In the genomic region with DNA sequence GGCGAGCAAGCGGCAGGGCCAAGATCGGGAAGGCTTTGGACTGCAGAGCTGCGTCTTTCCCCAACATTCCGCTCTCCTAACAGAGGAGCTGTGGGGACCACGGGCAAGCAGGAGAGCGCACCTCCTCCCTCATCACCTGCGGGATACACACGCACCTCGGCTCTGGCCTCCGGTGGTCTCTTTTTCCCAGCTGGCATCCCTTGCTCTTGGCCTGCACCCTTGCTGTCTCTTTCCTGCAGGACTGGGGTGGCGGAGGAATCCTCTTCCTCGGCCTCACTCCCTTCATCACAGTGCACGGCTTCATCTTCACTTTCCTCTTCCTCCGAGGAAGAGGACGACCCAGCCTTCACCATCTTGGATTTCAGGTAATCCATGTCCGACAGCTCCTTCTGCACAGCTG, we compare ENCODE assay signal across 33 cellular contexts. TPM values are rescaled to one million over a fixed set of nuclear protein-coding genes. Genes with fewer than 3 reads are reported as not detected.
DNase-seq lines count a peak whose midpoint lies in the region; ATAC-seq and TF ChIP-seq lines count a peak whose summit lies in the region.
"Had no signal": no experiment of that assay in that cellular context is flagged by ENCODE, and none has a peak within 500 bp of the region (broad histone marks: within the 10 kb centered on the region; RNA-seq: fewer than 3 reads in every experiment).

No MANE protein-coding gene starts in this region.

- peaks cover 12 to 13% of the 10 kb centered on the region in 2 donors for H3K4me1 Mint-ChIP-seq in natural killer cell treated with Interleukin-12 subunit alpha and Interleukin-12 subunit beta and Interleukin-15 and Interleukin-18, amount 100 ng/mL, for 72 hours (ENCODE audit: low read depth in 2 of 2)
- no peaks in the 10 kb centered on the region for H3K4me1 Mint-ChIP-seq in natural killer cell
- H3K4me1 Mint-ChIP-seq in stimulated activated naive CD8-positive, alpha-beta T cell treated with anti-CD3 and anti-CD28 coated beads, Interleukin-15, amount 100 ng/mL, for 72 hours: peaks cover 19% of the 10 kb centered on the region

- peak; percentile 34 for DNase-seq in natural killer cell treated with Interleukin-12 subunit alpha and Interleukin-12 subunit beta and Interleukin-15 and Interleukin-18, amount 100 ng/mL, for 72 hours (ENCODE audit: low spot score)
- DNase-seq in natural killer cell (no peak), SJSA1 (ENCODE audit: low read depth in 1 of 2, low spot score in 2 of 2) (peak; percentile 72 to 93)
- no peak for DNase-seq in stimulated activated naive CD8-positive, alpha-beta T cell treated with anti-CD3 and anti-CD28 coated beads, Interleukin-15, amount 100 ng/mL, for 72 hours
- DNase-seq in stimulated activated naive CD8-positive, alpha-beta T cell treated with anti-CD3 and anti-CD28 coated beads, Interleukin-15, Interleukin-2, amounts not matched to agents 100 U/mL and 50 U/mL, for 24 hours: no peak
- DNase-seq in activated CD4-positive, CD25-positive, alpha-beta regulatory T cell treated with anti-CD3 and anti-CD28 coated beads, Interleukin-2, amount 50 U/mL, for 72 hours: no peak
- DNase-seq: 8988T; ACHN; AML-193; BE2C; C1 segment of cervical spinal cord; Caco-2; Calu3; CD4-positive, alpha-beta memory T cell; CD4-positive, alpha-beta T cell; CD4-positive, CD25-positive, alpha-beta regulatory T cell; CD8-positive, alpha-beta memory T cell; CD8-positive, alpha-beta T cell; COR-L47; DMS 273 treated with DMSO at 0.1 percent for 48 hours; DMS153; DMS53; DMS79; DMS79 treated with DMSO at 0.1 percent for 48 hours; DND-41; EL had no signal

- H3K27ac Mint-ChIP-seq in natural killer cell treated with Interleukin-12 subunit alpha and Interleukin-12 subunit beta and Interleukin-15 and Interleukin-18, amount 100 ng/mL, for 72 hours: no peak overlapping the region
- no peak overlapping the region for H3K27ac Mint-ChIP-seq in natural killer cell
- H3K27ac Mint-ChIP-seq in stimulated activated naive CD8-positive, alpha-beta T cell treated with anti-CD3 and anti-CD28 coated beads, Interleukin-15, amount 100 ng/mL, for 72 hours: peak overlapping the region; percentile 40 to 88
- H3K27ac Mint-ChIP-seq: B cell; CD4-positive, alpha-beta memory T cell; CD4-positive, alpha-beta T cell; CD4-positive, CD25-positive, alpha-beta regulatory T cell; CD8-positive, alpha-beta T cell had no signal

- ATAC-seq in natural killer cell treated with Interleukin-12 subunit alpha and Interleukin-12 subunit beta and Interleukin-15 and Interleukin-18, amount 100 ng/mL, for 72 hours: no peak
- ATAC-seq in natural killer cell: no peak
- no peak for ATAC-seq in stimulated activated naive CD8-positive, alpha-beta T cell treated with anti-CD3 and anti-CD28 coated beads, Interleukin-15, amount 100 ng/mL, for 72 hours
- ATAC-seq in stimulated activated naive CD8-positive, alpha-beta T cell treated with anti-CD3 and anti-CD28 coated beads, Interleukin-15, Interleukin-2, amounts not matched to agents 100 U/mL and 50 U/mL, for 24 hours: no peak
- ATAC-seq: A549; CD8-positive, alpha-beta T cell had no signal

- H3K9me3 Mint-ChIP-seq in natural killer cell treated with Interleukin-12 subunit alpha and Interleukin-12 subunit beta and Interleukin-15 and Interleukin-18, amount 100 ng/mL, for 72 hours: no peaks in the 10 kb centered on the region
- H3K9me3 Mint-ChIP-seq in natural killer cell: no peaks in the 10 kb centered on the region
- H3K9me3 Mint-ChIP-seq in stimulated activated naive CD8-positive, alpha-beta T cell treated with anti-CD3 and anti-CD28 coated beads, Interleukin-15, amount 100 ng/mL, for 72 hours: no peaks in the 10 kb centered on the region
- H3K9me3 Mint-ChIP-seq: CD14-positive monocyte; CD4-positive, alpha-beta memory T cell; CD4-positive, alpha-beta T cell; CD4-positive, CD25-positive, alpha-beta regulatory T cell; CD8-positive, alpha-beta memory T cell; CD8-positive, alpha-beta T cell had no signal

- H3K27me3 ChIP-seq in SJSA1 (replicated peaks): no peaks in the 10 kb centered on the region
- H3K27me3 ChIP-seq: BE2C; BLaER1; BLaER1 treated with 17β-estradiol and CSF1 and Interleukin-3, amounts not matched to agents 10 nM and 100 nM had no signal

- no peaks in the 10 kb centered on the region for H3K27me3 Mint-ChIP-seq in natural killer cell treated with Interleukin-12 subunit alpha and Interleukin-12 subunit beta and Interleukin-15 and Interleukin-18, amount 100 ng/mL, for 72 hours
- no peaks in the 10 kb centered on the region for H3K27me3 Mint-ChIP-seq in natural killer cell (ENCODE audit: low read depth in 2 of 2)
- no peaks in the 10 kb centered on the region for H3K27me3 Mint-ChIP-seq in stimulated activated naive CD8-positive, alpha-beta T cell treated with anti-CD3 and anti-CD28 coated beads, Interleukin-15, amount 100 ng/mL, for 72 hours
- H3K27me3 Mint-ChIP-seq: B cell; CD4-positive, alpha-beta memory T cell; CD4-positive, alpha-beta T cell; CD4-positive, CD25-positive, alpha-beta regulatory T cell; CD8-positive, alpha-beta memory T cell had no signal

- H3K36me3 Mint-ChIP-seq in natural killer cell treated with Interleukin-12 subunit alpha and Interleukin-12 subunit beta and Interleukin-15 and Interleukin-18, amount 100 ng/mL, for 72 hours: peaks cover 11% of the 10 kb centered on the region
- H3K36me3 Mint-ChIP-seq in natural killer cell: peaks cover 10% of the 10 kb centered on the region

- H3K4me1 ChIP-seq in SJSA1 (replicated peaks): peaks cover 14% of the 10 kb centered on the region
- H3K4me1 ChIP-seq: A549, BE2C, Caco-2 had no signal

- no peak overlapping the region for H3K4me3 ChIP-seq in SJSA1
- H3K4me3 ChIP-seq: A549; BLaER1; BLaER1 treated with 17β-estradiol and CSF1 and Interleukin-3, amounts not matched to agents 10 nM and 100 nM had no signal

- peaks cover 98% of the 10 kb centered on the region for H3K36me3 ChIP-seq in SJSA1

- no peak overlapping the region for H3K27ac ChIP-seq in SJSA1
- H3K27ac ChIP-seq: 22Rv1; A549; BLaER1; BLaER1 treated with 17β-estradiol and CSF1 and Interleukin-3, amounts not matched to agents 10 nM and 100 nM; C4-2B had no signal

- intact Hi-C loops in natural killer cell (cut with micrococcal nuclease): no loop called here

- TF ChIP-seq CTCF in natural killer cell (IDR thresholded peaks at IDR 0.05): no peak

- H3K4me3 Mint-ChIP-seq in natural killer cell treated with Interleukin-12 subunit alpha and Interleukin-12 subunit beta and Interleukin-15 and Interleukin-18, amount 100 ng/mL, for 72 hours: no peak overlapping the region
- H3K4me3 Mint-ChIP-seq in natural killer cell: no peak overlapping the region
- no peak overlapping the region for H3K4me3 Mint-ChIP-seq in stimulated activated naive CD8-positive, alpha-beta T cell treated with anti-CD3 and anti-CD28 coated beads, Interleukin-15, amount 100 ng/mL, for 72 hours
- H3K4me3 Mint-ChIP-seq: B cell; CD14-positive monocyte; CD4-positive, alpha-beta memory T cell; CD4-positive, alpha-beta T cell; CD4-positive, CD25-positive, alpha-beta regulatory T cell; CD8-positive, alpha-beta memory T cell; CD8-positive, alpha-beta T cell had no signal

- no peaks in the 10 kb centered on the region for H3K9me3 ChIP-seq in SJSA1 (replicated peaks)
- H3K9me3 ChIP-seq: A549; BE2C; BLaER1; BLaER1 treated with 17β-estradiol and CSF1 and Interleukin-3, amounts not matched to agents 10 nM and 100 nM; Caco-2 had no signal

RNA-seq across cellular contexts. Expression of a gene that starts 8.5 kb away (rescaled TPM):
- 10 to 100 TPM; 46.9 to 77.8 TPM for total RNA-seq in natural killer cell treated with Interleukin-12 subunit alpha and Interleukin-12 subunit beta and Interleukin-15 and Interleukin-18, amount 100 ng/mL, for 72 hours
- 10 to 100 TPM; 49.9 to 70.6 (median 60.9) TPM for total RNA-seq in natural killer cell
- total RNA-seq in SJSA1 (2014; rRNA removed; shearing (Covaris generic)): 271 and 433 TPM in 2 replicates

Comparison
In these comparisons a context has a peak if more than half of its experiments do, and no peak if none do; other contexts are left out.
1. DNase-seq: peak in natural killer cell treated with Interleukin-12 subunit alpha and Interleukin-12 subunit beta and Interleukin-15 and Interleukin-18, amount 100 ng/mL, for 72 hours (single experiment) and SJSA1 (2 of 2); none in natural killer cell (single experiment), stimulated activated naive CD8-positive, alpha-beta T cell treated with anti-CD3 and anti-CD28 coated beads, Interleukin-15, amount 100 ng/mL, for 72 hours (0 of 2), stimulated activated naive CD8-positive, alpha-beta T cell treated with anti-CD3 and anti-CD28 coated beads, Interleukin-15, Interleukin-2, amounts not matched to agents 100 U/mL and 50 U/mL, for 24 hours (single experiment) and activated CD4-positive, CD25-positive, alpha-beta regulatory T cell treated with anti-CD3 and anti-CD28 coated beads, Interleukin-2, amount 50 U/mL, for 72 hours (single experiment).
2. H3K27ac Mint-ChIP-seq: peak in stimulated activated naive CD8-positive, alpha-beta T cell treated with anti-CD3 and anti-CD28 coated beads, Interleukin-15, amount 100 ng/mL, for 72 hours (2 of 2); none in natural killer cell treated with Interleukin-12 subunit alpha and Interleukin-12 subunit beta and Interleukin-15 and Interleukin-18, amount 100 ng/mL, for 72 hours (0 of 2) and natural killer cell (0 of 2).